In the genomic region with DNA sequence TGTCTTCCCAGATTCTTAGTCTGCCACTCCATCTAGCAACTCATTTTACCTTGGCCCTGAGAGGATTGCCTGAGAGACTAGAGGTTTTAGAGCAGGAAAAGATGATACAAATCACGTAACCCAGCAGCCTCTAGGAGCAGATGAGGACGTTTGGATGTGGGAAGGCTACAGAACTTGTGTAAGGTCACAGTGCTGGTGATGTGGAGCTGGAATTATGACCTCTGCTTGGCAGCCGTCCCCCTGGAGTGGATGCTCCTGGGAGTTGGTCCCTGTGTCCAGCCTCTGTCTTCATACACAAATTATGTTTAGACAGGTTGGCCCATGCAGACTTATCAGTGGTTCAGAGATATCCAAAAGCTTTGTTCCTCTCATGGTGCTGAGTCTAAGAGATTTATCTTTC, we compare ENCODE assay signal across 32 cellular contexts.
"Had no signal": no experiment of that assay in that cellular context is flagged by ENCODE, and none has a peak within 500 bp of the region (broad histone marks: within the 10 kb centered on the region; RNA-seq: fewer than 3 reads in every experiment).

No MANE protein-coding gene starts in this region.

- H3K4me3 ChIP-seq: ovary, psoas muscle, skin epidermis, smooth muscle cell, spleen, suprapubic skin, testis, tibial artery, transverse colon, upper lobe of right lung, uterus had no signal

- DNase-seq: naive thymus-derived CD8-positive, alpha-beta T cell; nephron progenitor cell; occipital lobe; ovary; posterior cingulate gyrus; psoas muscle; spleen; stimulated activated CD4-positive, alpha-beta T cell treated with anti-CD3 and anti-CD28 coated beads, Interleukin-12 subunit alpha, Interleukin-12 subunit beta, amount 100 ng/mL, for 4 hours; stimulated activated CD4-positive, alpha-beta T cell treated with anti-CD3 and anti-CD28 coated beads, Interleukin-1b, Interleukin-23, amount 100 ng/mL, for 48 hours; stimulated activated CD4-positive, alpha-beta T cell treated with anti-CD3 and anti-CD28 coated beads, Interleukin-4, amount 100 ng/mL, for 1 hour; stimulated activated CD4-positive, alpha-beta T cell treated with anti-CD3 and anti-CD28 coated beads, Interleukin-4, amount 100 ng/mL, for 4 hours; stimulated activated CD8-positive, alpha-beta memory T cell treated with anti-CD3 and anti-CD28 coated beads, Interleukin-4, amount 100 ng/mL, for 48 hours; stimulated activated naive CD4-positive, alpha-beta T cell; stimulated activated naive CD8-positive, alpha-beta T cell treated with anti-CD3 and anti-CD28 coated beads, Interleukin-15, amount 100 ng/mL, for 72 hours; stimulated activated naive CD8-positive, alpha-beta T cell treated with anti-CD3 and anti-CD28 coated beads, Interleukin-15, Interleukin-2, amounts not matched to agents 100 U/mL and 50 U/mL, for 24 hours; substantia nigra; testis; tibial artery; transverse colon; upper lobe of right lung; uterus had no signal

- ATAC-seq: naive thymus-derived CD8-positive, alpha-beta T cell; natural killer cell treated with Interleukin-12 subunit alpha and Interleukin-12 subunit beta and Interleukin-15 and Interleukin-18, amount 100 ng/mL, for 72 hours; psoas muscle; right cardiac atrium; sciatic nerve; stimulated activated memory B cell treated with anti-CD40 and anti-IgM and Interleukin-4, amounts not matched to agents 10 μg/mL and 1 μg/mL and 100 μg/mL, for 72 hours; stimulated activated naive CD8-positive, alpha-beta T cell treated with anti-CD3 and anti-CD28 coated beads, Interleukin-15, amount 100 ng/mL, for 72 hours; stimulated activated naive CD8-positive, alpha-beta T cell treated with anti-CD3 and anti-CD28 coated beads, Interleukin-15, Interleukin-2, amounts not matched to agents 100 U/mL and 50 U/mL, for 24 hours; upper lobe of right lung had no signal

- H3K79me2 ChIP-seq: parathyroid adenoma had no signal

- H3K4me1 ChIP-seq: parathyroid adenoma, psoas muscle, suprapubic skin, testis, tibial artery, transverse colon, upper lobe of right lung, uterus had no signal

- H3K9me3 ChIP-seq: ovary, psoas muscle, suprapubic skin, testis, transverse colon, upper lobe of right lung, uterus had no signal

- H2AFZ ChIP-seq: parathyroid adenoma had no signal

- H3K27me3 ChIP-seq: ovary, spleen, suprapubic skin, testis, tibial artery, transverse colon, upper lobe of right lung, uterus had no signal

- H3K9ac ChIP-seq: parathyroid adenoma had no signal

- H3K4me1 Mint-ChIP-seq: nephron progenitor cell; stimulated activated naive CD8-positive, alpha-beta T cell treated with anti-CD3 and anti-CD28 coated beads, Interleukin-15, amount 100 ng/mL, for 72 hours had no signal

- H3K4me2 ChIP-seq: smooth muscle cell had no signal

- H3K9me3 Mint-ChIP-seq: stimulated activated memory B cell treated with anti-CD40 and anti-IgM and Interleukin-4, amounts not matched to agents 10 μg/mL and 1 μg/mL and 100 μg/mL, for 72 hours; type B pancreatic cell had no signal

- H3K27ac Mint-ChIP-seq: naive thymus-derived CD8-positive, alpha-beta T cell; natural killer cell treated with Interleukin-12 subunit alpha and Interleukin-12 subunit beta and Interleukin-15 and Interleukin-18, amount 100 ng/mL, for 72 hours; nephron progenitor cell; progenitor cell of endocrine pancreas; stimulated activated memory B cell treated with anti-CD40 and anti-IgM and Interleukin-4, amounts not matched to agents 10 μg/mL and 1 μg/mL and 100 μg/mL, for 72 hours; type B pancreatic cell had no signal

- H3K27ac ChIP-seq: ovary, parathyroid adenoma, psoas muscle, skin epidermis, spleen, suprapubic skin, testis, tibial artery, transverse colon, upper lobe of right lung, uterus had no signal

- H3K36me3 ChIP-seq: ovary, spleen, suprapubic skin, tibial artery, transverse colon, upper lobe of right lung, uterus had no signal

- H3K4me3 Mint-ChIP-seq: naive thymus-derived CD8-positive, alpha-beta T cell; natural killer cell treated with Interleukin-12 subunit alpha and Interleukin-12 subunit beta and Interleukin-15 and Interleukin-18, amount 100 ng/mL, for 72 hours; nephron progenitor cell; neural crest cell; stimulated activated memory B cell treated with anti-CD40 and anti-IgM and Interleukin-4, amounts not matched to agents 10 μg/mL and 1 μg/mL and 100 μg/mL, for 72 hours; stimulated activated naive CD8-positive, alpha-beta T cell treated with anti-CD3 and anti-CD28 coated beads, Interleukin-15, amount 100 ng/mL, for 72 hours; type B pancreatic cell had no signal

- H3K27me3 Mint-ChIP-seq: naive thymus-derived CD8-positive, alpha-beta T cell; stimulated activated memory B cell treated with anti-CD40 and anti-IgM and Interleukin-4, amounts not matched to agents 10 μg/mL and 1 μg/mL and 100 μg/mL, for 72 hours; stimulated activated naive CD8-positive, alpha-beta T cell treated with anti-CD3 and anti-CD28 coated beads, Interleukin-15, amount 100 ng/mL, for 72 hours; type B pancreatic cell had no signal
